Comparison of ENCODE assay signal across 9 cellular contexts in the genomic region with DNA sequence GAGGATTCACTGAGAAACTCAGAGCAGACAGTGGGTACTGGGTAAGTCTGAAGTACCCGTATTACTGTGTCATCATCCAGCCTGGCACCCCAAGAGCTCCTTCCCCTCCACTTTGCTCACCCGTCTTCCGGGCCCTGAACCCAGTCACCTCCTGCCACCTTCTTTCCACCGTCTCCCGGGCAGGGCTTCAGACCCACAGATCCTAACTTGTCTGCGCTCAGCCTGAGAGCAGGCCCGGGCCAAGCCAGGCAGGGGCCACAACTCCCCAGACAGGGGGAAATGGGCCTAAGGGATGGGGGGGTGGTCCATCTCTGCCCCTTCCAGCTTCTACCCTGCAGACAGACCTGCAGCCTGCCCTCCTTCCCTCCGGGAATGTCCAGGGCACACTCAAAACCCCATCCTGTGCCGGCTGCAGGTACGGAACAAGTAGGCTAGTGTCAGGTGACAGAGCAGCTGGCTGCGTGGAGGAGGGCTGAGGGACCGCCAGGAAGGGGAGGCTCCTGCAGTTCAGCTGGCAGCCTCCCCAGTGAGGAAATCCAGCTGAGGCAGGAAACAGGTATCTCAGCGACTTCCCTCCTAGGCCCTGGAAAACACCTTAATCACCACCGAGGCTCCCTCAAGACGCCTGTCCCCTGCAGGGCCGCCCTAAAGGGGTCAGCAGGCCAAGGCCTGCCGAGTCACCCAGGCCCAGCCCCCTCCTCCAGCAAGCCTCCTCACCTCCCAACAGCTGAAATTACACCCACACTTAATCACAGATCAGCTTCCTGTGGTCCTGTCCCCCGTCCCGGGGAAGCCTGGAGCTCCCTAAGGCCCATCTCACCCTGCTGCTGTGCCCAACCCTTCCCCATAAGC. TPM values are rescaled to one million over a fixed set of nuclear protein-coding genes. Genes with fewer than 3 reads are reported as not detected.
DNase-seq lines count a peak whose midpoint lies in the region; ATAC-seq lines count a peak whose summit lies in the region.
"Had no signal": no experiment of that assay in that cellular context is flagged by ENCODE, and none has a peak within 500 bp of the region (broad histone marks: within the 10 kb centered on the region; RNA-seq: fewer than 3 reads in every experiment).

No MANE protein-coding gene starts in this region.

- H3K4me3 ChIP-seq in skeletal muscle cell (ENCODE audit: low read depth, low read length): peak overlapping the region; percentile 34

- DNase-seq in HPDE6-E6E7 (ENCODE audit: extremely low spot score): peak; percentile 67
- DNase-seq in SHP77 (lab: John Stamatoyannopoulos, UW): peak; percentile 34 to 64
- DNase-seq in left ventricle myocardium superior: peak; percentile 80
- no peak for DNase-seq in skeletal muscle cell (ENCODE audit: low read depth)
- DNase-seq in hypothalamus (lab: John Stamatoyannopoulos, UW): no peak
- DNase-seq in activated CD4-positive, alpha-beta T cell treated with anti-CD3 and anti-CD28 coated beads for 1 hour: no peak
- no peak for DNase-seq in HuH-7 (ENCODE audit: low spot score)
- DNase-seq: posterior cingulate gyrus had no signal

- intact Hi-C loops in left ventricle myocardium superior (cut with micrococcal nuclease): no loop called here

- peak; percentile 16 for ATAC-seq in left ventricle myocardium superior
- ATAC-seq in GM18517 (IDR thresholded peaks at IDR 0.05; ENCODE audit: unreplicated experiment): no peak

RNA-seq across cellular contexts. Expression of gene HSPG2, which starts 3.5 kb away (rescaled TPM):
- 269 TPM for total RNA-seq in left ventricle myocardium superior

RNA-seq across cellular contexts. Expression of gene CELA3B, which starts 43.2 kb away (rescaled TPM):
- total RNA-seq in left ventricle myocardium superior: not detected

Comparison
In these comparisons a context has a peak if more than half of its experiments do, and no peak if none do; other contexts are left out.
1. DNase-seq: peak in HPDE6-E6E7 (single experiment), SHP77 (2 of 2) and left ventricle myocardium superior (single experiment); none in skeletal muscle cell (single experiment), hypothalamus (0 of 51), activated CD4-positive, alpha-beta T cell treated with anti-CD3 and anti-CD28 coated beads for 1 hour (single experiment) and HuH-7 (single experiment).